22 cellular contexts compared by ENCODE assay signal in the genomic region with DNA sequence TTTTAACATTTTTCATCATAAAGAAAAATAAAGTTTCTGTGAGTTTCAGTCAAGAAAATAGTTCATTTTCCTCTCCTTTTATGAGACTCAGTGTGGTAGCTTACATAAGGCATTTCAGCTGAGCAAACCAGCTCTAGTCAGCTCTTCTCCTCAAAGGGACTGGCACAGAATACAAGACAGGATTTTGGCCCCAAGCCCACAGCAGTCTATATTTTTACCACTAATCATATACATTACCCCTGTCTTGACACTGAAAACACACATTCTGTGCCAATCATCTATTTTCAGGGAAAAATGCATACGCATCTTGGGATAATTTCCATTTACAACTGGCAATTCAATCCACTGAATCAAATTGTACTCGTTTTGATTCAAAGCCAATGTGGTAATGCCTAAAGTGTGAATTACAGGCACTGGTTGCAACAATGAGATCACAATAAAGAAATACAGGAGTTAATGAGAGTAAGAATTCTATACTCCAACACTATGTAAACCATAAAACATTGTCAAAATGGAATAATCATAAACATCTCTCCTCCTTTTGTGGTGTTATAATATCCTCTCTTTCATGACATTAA.
DNase-seq lines count a peak whose midpoint lies in the region; ATAC-seq and TF ChIP-seq lines count a peak whose summit lies in the region.
"Had no signal": no experiment of that assay in that cellular context is flagged by ENCODE, and none has a peak within 500 bp of the region (broad histone marks: within the 10 kb centered on the region; RNA-seq: fewer than 3 reads in every experiment).

No MANE protein-coding gene starts in this region.

- no peaks in the 10 kb centered on the region for H3F3A ChIP-seq in smooth muscle cell (ENCODE audit: low read depth)

- no peaks in the 10 kb centered on the region for H3K36me3 ChIP-seq in smooth muscle cell (ENCODE audit: low read depth)
- H3K36me3 ChIP-seq in tibial nerve, result no peaks in the 10 kb centered on the region
- no peaks in the 10 kb centered on the region for H3K36me3 ChIP-seq in A673 (ENCODE audit: insufficient read depth, low read length, poor library complexity, severe bottlenecking)
- H3K36me3 ChIP-seq: Peyer's patch, SJCRH30, upper lobe of right lung had no signal

- DNase-seq in NCI-H748 (lab: John Stamatoyannopoulos, UW; ENCODE audit: unreplicated experiment) (peak; percentile 51), NCI-H748 treated with DMSO at 0.1 percent for 48 hours (lab: John Stamatoyannopoulos, UW) (no peak), NCI-H2227 treated with DMSO at 0.1 percent for 48 hours (lab: John Stamatoyannopoulos, UW) (peak; percentile 95), dorsolateral prefrontal cortex (peak in 3 of 10 donors; percentile 25 to 42 (median 28)), smooth muscle cell (lab: John Stamatoyannopoulos, UW; ENCODE audit: unreplicated experiment) (no peak), tibial nerve (ENCODE audit: low spot score in 2 of 2) (no peak), A673 (ENCODE audit: low spot score) (no peak)
- no peak for DNase-seq in natural killer cell treated with Interleukin-12 subunit alpha and Interleukin-12 subunit beta and Interleukin-15 and Interleukin-18, amount 100 ng/mL, for 72 hours (ENCODE audit: low spot score)
- DNase-seq: activated CD4-positive, alpha-beta T cell treated with anti-CD3 and anti-CD28 coated beads, Interleukin-2, amount 50 U/mL, for 1 hour; EL; endodermal cell; KG1; Peyer's patch; right cardiac atrium; SJCRH30; T-helper 2 cell; upper lobe of right lung; WERI-Rb-1 had no signal

- TF ChIP-seq EP300 in tibial nerve (IDR thresholded peaks at IDR 0.05), result no peak

- H3K4me3 Mint-ChIP-seq in natural killer cell treated with Interleukin-12 subunit alpha and Interleukin-12 subunit beta and Interleukin-15 and Interleukin-18, amount 100 ng/mL, for 72 hours, result no peak overlapping the region
- H3K4me3 Mint-ChIP-seq: activated T-helper 1 cell treated with anti-CD3 and anti-CD28 coated beads, Interleukin-12 subunit alpha, Interleukin-12 subunit beta, Interleukin-2, Interleukin-4 antibody, amounts not matched to agents 30 ng/mL and 10 ng/mL and 1 ng/mL, durations not matched to agents 14 hours and 24 hours and 36 hours; endodermal cell; memory B cell had no signal

- no peak for ATAC-seq in natural killer cell treated with Interleukin-12 subunit alpha and Interleukin-12 subunit beta and Interleukin-15 and Interleukin-18, amount 100 ng/mL, for 72 hours
- ATAC-seq: activated naive CD4-positive, alpha-beta T cell treated with anti-CD3 and anti-CD28 coated beads, Interleukin-2, amount 50 U/mL, for 72 hours; right cardiac atrium; upper lobe of right lung had no signal

- no peak for TF ChIP-seq POLR2A in tibial nerve (IDR thresholded peaks at IDR 0.05)

- H3K27me3 ChIP-seq in dorsolateral prefrontal cortex (no peaks in the 10 kb centered on the region), smooth muscle cell (ENCODE audit: low read depth) (no peaks in the 10 kb centered on the region), tibial nerve (no peaks in the 10 kb centered on the region), A673 (replicated peaks; ENCODE audit: insufficient read depth, low read depth, low read length, poor library complexity) (no peaks in the 10 kb centered on the region)
- H3K27me3 ChIP-seq: Peyer's patch, SJCRH30, upper lobe of right lung had no signal

- no peaks in the 10 kb centered on the region for H3K4me1 ChIP-seq in smooth muscle cell (ENCODE audit: low read depth)
- peaks cover 0 to 13% (median 2%) of the 10 kb centered on the region in 4 donors for H3K4me1 ChIP-seq in tibial nerve
- H3K4me1 ChIP-seq in A673 (ENCODE audit: insufficient read depth, low read length, poor library complexity, severe bottlenecking), result peaks cover 18% of the 10 kb centered on the region
- H3K4me1 ChIP-seq: Peyer's patch, SJCRH30, upper lobe of right lung had no signal

- TF ChIP-seq CTCF in dorsolateral prefrontal cortex (IDR thresholded peaks at IDR 0.05 in 54 of 56, conservative IDR thresholded peaks at IDR 0.05 in 2 of 56; ENCODE audit: low read depth in 1 of 56, partially characterized antibody in 56 of 56), result no peak
- no peak for TF ChIP-seq CTCF in smooth muscle cell (IDR thresholded peaks at IDR 0.05; ENCODE audit: borderline replicate concordance, insufficient read depth, poor library complexity, severe bottlenecking)
- TF ChIP-seq CTCF in tibial nerve (IDR thresholded peaks at IDR 0.05), result no peak
- no peak for TF ChIP-seq CTCF in A673 (conservative IDR thresholded peaks at IDR 0.05; ENCODE audit: low read depth, low read length)

- H3K36me3 Mint-ChIP-seq in natural killer cell treated with Interleukin-12 subunit alpha and Interleukin-12 subunit beta and Interleukin-15 and Interleukin-18, amount 100 ng/mL, for 72 hours, result peaks cover 4% of the 10 kb centered on the region
- H3K36me3 Mint-ChIP-seq: activated naive CD4-positive, alpha-beta T cell treated with anti-CD3 and anti-CD28 coated beads, Interleukin-2, amount 50 U/mL, for 72 hours; memory B cell had no signal

- H3K27ac Mint-ChIP-seq in natural killer cell treated with Interleukin-12 subunit alpha and Interleukin-12 subunit beta and Interleukin-15 and Interleukin-18, amount 100 ng/mL, for 72 hours, result no peak overlapping the region
- H3K27ac Mint-ChIP-seq: activated naive CD4-positive, alpha-beta T cell treated with anti-CD3 and anti-CD28 coated beads, Interleukin-2, amount 50 U/mL, for 72 hours; activated T-helper 1 cell treated with anti-CD3 and anti-CD28 coated beads, Interleukin-12 subunit alpha, Interleukin-12 subunit beta, Interleukin-2, Interleukin-4 antibody, amounts not matched to agents 30 ng/mL and 10 ng/mL and 1 ng/mL, durations not matched to agents 14 hours and 24 hours and 36 hours; endodermal cell; memory B cell had no signal

- H4K20me1 ChIP-seq in smooth muscle cell (ENCODE audit: low read depth), result no peaks in the 10 kb centered on the region

- H3K9ac ChIP-seq in smooth muscle cell (ENCODE audit: low read depth), result no peak overlapping the region

- CTCF ChIA-PET in A673 (lab: Charles Lee), result interaction anchor here (0.6 kb wide), 1 partner anchor 8 kb away, joined by 4 read pairs; no protein-coding TSS in a partner anchor

- no peak overlapping the region for H2AFZ ChIP-seq in smooth muscle cell (ENCODE audit: low read depth)

- no peaks in the 10 kb centered on the region for H3K4me1 Mint-ChIP-seq in natural killer cell treated with Interleukin-12 subunit alpha and Interleukin-12 subunit beta and Interleukin-15 and Interleukin-18, amount 100 ng/mL, for 72 hours (ENCODE audit: low read depth in 2 of 2)
- H3K4me1 Mint-ChIP-seq: memory B cell had no signal

- H3K27ac ChIP-seq in dorsolateral prefrontal cortex (peak overlapping the region in 41 of 59 donors; percentile 0 to 75 (median 54)), smooth muscle cell (ENCODE audit: low read depth) (no peak overlapping the region), tibial nerve (peak overlapping the region in 1 of 4 donors; percentile 13), A673 (ENCODE audit: low read depth, low read length, poor library complexity, severe bottlenecking) (no peak overlapping the region)
- H3K27ac ChIP-seq: C4-2B, Peyer's patch, SJCRH30, upper lobe of right lung, WERI-Rb-1 had no signal

- WGBS in smooth muscle cell (ENCODE audit: low lambda C conversion rate), result 92% methylated on average over 2 of the region's 2 CpGs
- 68 to 73% methylated on average over 2 of the region's 2 CpGs for WGBS in tibial nerve, 2 donors

- H3K79me2 ChIP-seq in smooth muscle cell (ENCODE audit: low read depth), result no peaks in the 10 kb centered on the region

- peaks cover 5% of the 10 kb centered on the region for H3K9me3 Mint-ChIP-seq in natural killer cell treated with Interleukin-12 subunit alpha and Interleukin-12 subunit beta and Interleukin-15 and Interleukin-18, amount 100 ng/mL, for 72 hours
- H3K9me3 Mint-ChIP-seq: activated T-helper 1 cell treated with anti-CD3 and anti-CD28 coated beads, Interleukin-12 subunit alpha, Interleukin-12 subunit beta, Interleukin-2, Interleukin-4 antibody, amounts not matched to agents 30 ng/mL and 10 ng/mL and 1 ng/mL, durations not matched to agents 14 hours and 24 hours and 36 hours; endodermal cell had no signal

- POLR2A ChIA-PET in A673 (lab: Charles Lee; ENCODE audit: low non-redundant PET), result no interaction called here

- no peaks in the 10 kb centered on the region for H3K9me3 ChIP-seq in smooth muscle cell (replicated peaks; ENCODE audit: low read depth)
- H3K9me3 ChIP-seq in tibial nerve, result no peaks in the 10 kb centered on the region
- no peaks in the 10 kb centered on the region for H3K9me3 ChIP-seq in A673 (ENCODE audit: low read depth, low read length, poor library complexity, severe bottlenecking)
- H3K9me3 ChIP-seq: Peyer's patch, SJCRH30, upper lobe of right lung had no signal

- peak overlapping the region in 4 of 59 donors; percentile 5 to 27 (median 8) for H3K4me3 ChIP-seq in dorsolateral prefrontal cortex
- no peak overlapping the region for H3K4me3 ChIP-seq in smooth muscle cell
- H3K4me3 ChIP-seq in tibial nerve, result no peak overlapping the region
- no peak overlapping the region for H3K4me3 ChIP-seq in A673 (ENCODE audit: low read depth, low read length, poor library complexity, severe bottlenecking)
- H3K4me3 ChIP-seq: Peyer's patch, SJCRH30, upper lobe of right lung had no signal

- intact Hi-C loops in dorsolateral prefrontal cortex (cut with DNase I) (no loop called here), A673 (cut with micrococcal nuclease; ENCODE audit: unreplicated experiment) (no loop called here)

- no peaks in the 10 kb centered on the region for H3K27me3 Mint-ChIP-seq in natural killer cell treated with Interleukin-12 subunit alpha and Interleukin-12 subunit beta and Interleukin-15 and Interleukin-18, amount 100 ng/mL, for 72 hours
- H3K27me3 Mint-ChIP-seq: memory B cell had no signal

- no TSS peak for BruUV-seq in A673 (replicated peaks; lab: Mats Ljungman, UMichigan)

- H3K4me2 ChIP-seq in smooth muscle cell, result no peak overlapping the region

Comparison
In these comparisons a context has a peak if more than half of its experiments do, and no peak if none do; other contexts are left out.
1. DNase-seq: peak in NCI-H748 (single experiment) and NCI-H2227 treated with DMSO at 0.1 percent for 48 hours (single experiment); none in NCI-H748 treated with DMSO at 0.1 percent for 48 hours (single experiment), natural killer cell treated with Interleukin-12 subunit alpha and Interleukin-12 subunit beta and Interleukin-15 and Interleukin-18, amount 100 ng/mL, for 72 hours (single experiment), smooth muscle cell (single experiment), tibial nerve (0 of 2) and A673 (single experiment).
2. H3K27ac ChIP-seq: peak in dorsolateral prefrontal cortex (41 of 59); none in smooth muscle cell (single experiment) and A673 (single experiment).